11 cellular contexts compared by ENCODE assay signal in the genomic region with DNA sequence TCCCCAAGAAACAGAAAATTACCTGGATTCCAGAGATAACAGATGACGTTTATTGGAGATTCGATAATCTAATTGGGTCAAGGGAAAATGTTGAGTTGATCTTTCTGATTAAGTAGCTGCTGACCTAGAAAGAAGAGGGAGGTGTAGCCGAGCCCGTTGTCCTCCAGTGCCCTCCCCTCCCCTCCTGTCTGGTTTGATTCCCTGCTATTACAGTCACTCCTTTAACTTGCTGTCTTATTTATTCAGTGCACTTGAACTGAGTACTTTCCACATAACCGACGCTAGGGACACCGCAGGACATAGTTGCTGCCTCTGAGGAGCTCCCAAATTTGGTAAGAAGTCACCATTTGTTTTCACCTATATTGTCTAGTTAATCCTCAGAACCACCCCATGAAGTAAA.
DNase-seq lines count a peak whose midpoint lies in the region; ATAC-seq and TF ChIP-seq lines count a peak whose summit lies in the region.
"Had no signal": no experiment of that assay in that cellular context is flagged by ENCODE, and none has a peak within 500 bp of the region (broad histone marks: within the 10 kb centered on the region; RNA-seq: fewer than 3 reads in every experiment).

No MANE protein-coding gene starts in this region.

- peak; percentile 27 for TF ChIP-seq CTCF in brain microvascular endothelial cell (IDR thresholded peaks at IDR 0.05; ENCODE audit: low read depth, low read length, missing control alignments)
- peak; percentile 16 for TF ChIP-seq CTCF in psoas muscle (IDR thresholded peaks at IDR 0.05)

- in situ Hi-C loops in brain microvascular endothelial cell (cut with HindIII; ENCODE audit: low pct_ligation_motif_present, low sequenced_read_pairs): no loop called here

- peaks cover 21% of the 10 kb centered on the region for H3K4me1 ChIP-seq in psoas muscle

- H3K4me3 ChIP-seq in brain microvascular endothelial cell (ENCODE audit: low read depth, low read length): no peak overlapping the region
- no peak overlapping the region for H3K4me3 ChIP-seq in psoas muscle

- H3K36me3 ChIP-seq in brain microvascular endothelial cell (replicated peaks): no peaks in the 10 kb centered on the region
- no peaks in the 10 kb centered on the region for H3K36me3 ChIP-seq in psoas muscle (ENCODE audit: insufficient read depth in 1 of 2, low read depth in 1 of 2)

- 38 to 43% (median 39%) methylated on average over 7 of the region's 7 CpGs for WGBS in psoas muscle, 3 donors

- DNase-seq in GM03348 (ENCODE audit: low spot score) (peak; percentile 20), NCI-H187 treated with DMSO at 0.1 percent for 48 hours (lab: John Stamatoyannopoulos, UW) (peak; percentile 52), brain microvascular endothelial cell (no peak), psoas muscle (no peak), erythroblast (lab: John Stamatoyannopoulos, UW) (no peak)
- no peak for DNase-seq in activated CD4-positive, alpha-beta T cell treated with anti-CD3 and anti-CD28 coated beads, Interleukin-2, amount 50 U/mL, for 48 hours
- DNase-seq: activated CD4-positive, alpha-beta T cell treated with anti-CD3 and anti-CD28 coated beads for 1 hour; activated T-cell treated with anti-CD3 and anti-CD28 coated beads, Interleukin-2, amount 50 U/mL, for 4 hours; amygdala; CD8-positive, alpha-beta memory T cell had no signal

- H3K27ac ChIP-seq in brain microvascular endothelial cell (no peak overlapping the region), psoas muscle (no peak overlapping the region)

- no peaks in the 10 kb centered on the region for H3K9me3 ChIP-seq in psoas muscle

- intact Hi-C loops in psoas muscle (cut with DNase I): loop anchor here in 1 of 2 donors (10.0 kb wide), 1 partner anchor 693 kb away; the partner anchor contains the start of gene SLTM

- TF ChIP-seq POLR2A in erythroblast (IDR thresholded peaks at IDR 0.05; ENCODE audit: low read length): no peak

- H3K27me3 ChIP-seq in brain microvascular endothelial cell (replicated peaks) (no peaks in the 10 kb centered on the region), psoas muscle (ENCODE audit: insufficient read depth in 3 of 3, low read length in 2 of 3) (no peaks in the 10 kb centered on the region)

- peak; percentile 48 to 77 (median 58) for ATAC-seq in psoas muscle
- no peak for ATAC-seq in GM18868 (IDR thresholded peaks at IDR 0.05; ENCODE audit: unreplicated experiment)
- ATAC-seq: activated T-cell treated with anti-CD3 and anti-CD28 coated beads, Interleukin-2, amount 50 U/mL, for 4 hours had no signal

Comparison
In these comparisons a context has a peak if more than half of its experiments do, and no peak if none do; other contexts are left out.
1. DNase-seq: peak in GM03348 (single experiment) and NCI-H187 treated with DMSO at 0.1 percent for 48 hours (single experiment); none in brain microvascular endothelial cell (single experiment), psoas muscle (0 of 2), activated CD4-positive, alpha-beta T cell treated with anti-CD3 and anti-CD28 coated beads, Interleukin-2, amount 50 U/mL, for 48 hours (0 of 2) and erythroblast (0 of 2).